ENCODE assay signal across 21 cellular contexts in genomic region chr6:24504642-24505586, GRCh38. TPM values are rescaled to one million over a fixed set of nuclear protein-coding genes. Genes with fewer than 3 reads are reported as not detected.
DNase-seq lines count a peak whose midpoint lies in the region; ATAC-seq and TF ChIP-seq lines count a peak whose summit lies in the region.
"Had no signal": no experiment of that assay in that cellular context is flagged by ENCODE, and none has a peak within 500 bp of the region (broad histone marks: within the 10 kb centered on the region; RNA-seq: fewer than 3 reads in every experiment).

No MANE protein-coding gene starts in this region.

- WGBS in hepatocyte (ENCODE audit: low lambda C conversion rate, missing lambda C conversion rate): 73% methylated on average over 14 of the region's 14 CpGs
- WGBS in prostate gland: 75% methylated on average over 14 of the region's 14 CpGs
- WGBS in spleen, 5 donors: 81 to 91% (median 88%) methylated on average over 14 of the region's 14 CpGs

- TF ChIP-seq CTCF in hepatocyte (IDR thresholded peaks at IDR 0.05; ENCODE audit: poor library complexity) (no peak), prostate gland (IDR thresholded peaks at IDR 0.05) (no peak), spleen (IDR thresholded peaks at IDR 0.05 in 8 of 11, conservative IDR thresholded peaks at IDR 0.05 in 3 of 11) (no peak), natural killer cell (IDR thresholded peaks at IDR 0.05) (no peak)

- no peaks in the 10 kb centered on the region for H3K27me3 Mint-ChIP-seq in natural killer cell (ENCODE audit: low read depth in 2 of 2)
- H3K27me3 Mint-ChIP-seq: activated naive CD8-positive, alpha-beta T cell treated with anti-CD3 and anti-CD28 coated beads, Interleukin-2, amount 50 U/mL, for 24 hours; dendritic cell treated with granulocyte-macrophage colony-stimulating factor and Interleukin-4, amounts not matched to agents 40 ng/mL and 50 ng/mL, for 4 days had no signal

- peaks cover 3% of the 10 kb centered on the region for H3K4me1 ChIP-seq in hepatocyte (ENCODE audit: insufficient read depth)
- H3K4me1 ChIP-seq in prostate gland (replicated peaks): no peaks in the 10 kb centered on the region
- no peaks in the 10 kb centered on the region for H3K4me1 ChIP-seq in spleen
- H3K4me1 ChIP-seq: foreskin keratinocyte, suprapubic skin had no signal

- H3K4me1 Mint-ChIP-seq in natural killer cell: no peaks in the 10 kb centered on the region

- ATAC-seq in GM18498 (IDR thresholded peaks at IDR 0.05; ENCODE audit: unreplicated experiment) (no peak), GM19351 (IDR thresholded peaks at IDR 0.05; ENCODE audit: unreplicated experiment) (no peak), natural killer cell (no peak)
- ATAC-seq: activated naive CD8-positive, alpha-beta T cell treated with anti-CD3 and anti-CD28 coated beads, Interleukin-2, amount 50 U/mL, for 24 hours; CD8-positive, alpha-beta T cell; foreskin keratinocyte; Panc1 had no signal

- DNase-seq in Daoy (ENCODE audit: low read depth) (peak; percentile 34), RPMI7951 (ENCODE audit: low read depth) (peak; percentile 35), hepatocyte (ENCODE audit: low spot score) (peak; percentile 63), prostate gland (ENCODE audit: low spot score) (peak; percentile 34), spleen (no peak), natural killer cell (no peak)
- DNase-seq: activated CD4-positive, alpha-beta T cell treated with anti-CD3 and anti-CD28 coated beads for 4 hours; activated naive CD8-positive, alpha-beta T cell treated with anti-CD3 and anti-CD28 coated beads, Interleukin-2, amount 50 U/mL, for 24 hours; CD8-positive, alpha-beta T cell; foreskin keratinocyte; hypothalamus; NCI-H1417 treated with DMSO at 0.1 percent for 48 hours; NCI-H748 treated with DMSO at 0.1 percent for 48 hours; stimulated activated CD4-positive, alpha-beta T cell treated with anti-CD3 and anti-CD28 coated beads, Interleukin-12 subunit alpha, Interleukin-12 subunit beta, amount 100 ng/mL, for 4 hours had no signal

- H3K4me2 ChIP-seq in hepatocyte: peak overlapping the region; percentile 43

- H3K27me3 ChIP-seq in hepatocyte (no peaks in the 10 kb centered on the region), prostate gland (replicated peaks; ENCODE audit: insufficient read depth) (no peaks in the 10 kb centered on the region), spleen (replicated peaks in 1 of 7) (no peaks in the 10 kb centered on the region)
- H3K27me3 ChIP-seq: foreskin keratinocyte, neutrophil, suprapubic skin had no signal

- H3K27ac Mint-ChIP-seq in natural killer cell: no peak overlapping the region
- H3K27ac Mint-ChIP-seq: activated naive CD8-positive, alpha-beta T cell treated with anti-CD3 and anti-CD28 coated beads, Interleukin-2, amount 50 U/mL, for 24 hours; activated T-helper 2 cell treated with anti-CD3 and anti-CD28 coated beads, Interferon-gamma antibody, Interleukin-2, Interleukin-4, amounts not matched to agents 10 μg/mL and 5 μg/mL and 100 μg/mL, durations not matched to agents 14 hours and 24 hours and 36 hours; CD8-positive, alpha-beta T cell; dendritic cell treated with granulocyte-macrophage colony-stimulating factor and Interleukin-4, amounts not matched to agents 40 ng/mL and 50 ng/mL, for 4 days had no signal

- TF ChIP-seq POLR2A in prostate gland (IDR thresholded peaks at IDR 0.05) (no peak), spleen (IDR thresholded peaks at IDR 0.05) (no peak)

- intact Hi-C loops in prostate gland (cut with DNase I): no loop called here
- intact Hi-C loops in spleen (cut with DNase I; ENCODE audit: low total_unique reads): no loop called here
- intact Hi-C loops in natural killer cell (cut with micrococcal nuclease): no loop called here

- H3K27ac ChIP-seq in hepatocyte (peak overlapping the region; percentile 72), prostate gland (no peak overlapping the region), spleen (no peak overlapping the region)
- H3K27ac ChIP-seq: foreskin keratinocyte, neutrophil, suprapubic skin had no signal

- H3K9me3 ChIP-seq in hepatocyte (ENCODE audit: low read depth) (no peaks in the 10 kb centered on the region), prostate gland (no peaks in the 10 kb centered on the region), spleen (peaks cover 0 to 8% (median 0%) of the 10 kb centered on the region in 8 donors)
- H3K9me3 ChIP-seq: neutrophil, suprapubic skin had no signal

- H3K4me3 Mint-ChIP-seq in natural killer cell: no peak overlapping the region
- H3K4me3 Mint-ChIP-seq: activated naive CD8-positive, alpha-beta T cell treated with anti-CD3 and anti-CD28 coated beads, Interleukin-2, amount 50 U/mL, for 24 hours; CD8-positive, alpha-beta T cell; dendritic cell treated with granulocyte-macrophage colony-stimulating factor and Interleukin-4, amounts not matched to agents 40 ng/mL and 50 ng/mL, for 4 days had no signal

- no peak overlapping the region for H2AFZ ChIP-seq in hepatocyte

- H3K4me3 ChIP-seq in hepatocyte: no peak overlapping the region
- no peak overlapping the region for H3K4me3 ChIP-seq in prostate gland
- no peak overlapping the region for H3K4me3 ChIP-seq in spleen
- H3K4me3 ChIP-seq: suprapubic skin had no signal

- H3K36me3 Mint-ChIP-seq in natural killer cell: no peaks in the 10 kb centered on the region

- H3K36me3 ChIP-seq in hepatocyte (replicated peaks; ENCODE audit: insufficient read depth, low read depth) (no peaks in the 10 kb centered on the region), prostate gland (no peaks in the 10 kb centered on the region), spleen (peaks cover 0 to 73% (median 22%) of the 10 kb centered on the region in 6 donors)
- H3K36me3 ChIP-seq: neutrophil had no signal

- no peaks in the 10 kb centered on the region for H4K20me1 ChIP-seq in hepatocyte (ENCODE audit: insufficient read depth, poor library complexity, severe bottlenecking)

- H3K9me3 Mint-ChIP-seq in natural killer cell: no peaks in the 10 kb centered on the region
- H3K9me3 Mint-ChIP-seq: activated T-helper 2 cell treated with anti-CD3 and anti-CD28 coated beads, Interferon-gamma antibody, Interleukin-2, Interleukin-4, amounts not matched to agents 10 μg/mL and 5 μg/mL and 100 μg/mL, durations not matched to agents 14 hours and 24 hours and 36 hours; dendritic cell treated with granulocyte-macrophage colony-stimulating factor and Interleukin-4, amounts not matched to agents 40 ng/mL and 50 ng/mL, for 4 days had no signal

- H3K9me2 ChIP-seq in hepatocyte (replicated peaks; ENCODE audit: insufficient read depth): no peaks in the 10 kb centered on the region

- no peaks in the 10 kb centered on the region for H3K79me2 ChIP-seq in hepatocyte

RNA-seq across cellular contexts. Expression of gene ALDH5A1, which starts 10.1 kb away (rescaled TPM):
- total RNA-seq in Daoy (2014; rRNA removed; shearing (Covaris generic)): 2.1 and 3.4 TPM in 2 replicates
- total RNA-seq in RPMI7951 (2014; rRNA removed; shearing (Covaris generic)): under 0.01 and 0.68 TPM in 2 replicates
- total RNA-seq in hepatocyte (15.3 and 16.8 TPM in 2 replicates), prostate gland (10 to 100 TPM; 11.1 to 22.6 TPM), spleen (10 to 100 TPM in 5 of 7 donors, 1 to 10 TPM in 2; 7.7 to 16.6 (median 11.5) TPM), natural killer cell (1 to 10 TPM; 4.8 to 7.5 (median 6.8) TPM)
- polyA plus RNA-seq in hepatocyte (10.7 and 12.3 TPM in 2 replicates), spleen (1 to 10 TPM; 5.7 to 7.6 (median 6.7) TPM)

RNA-seq across cellular contexts. Expression of gene GPLD1, which starts 15.5 kb away (rescaled TPM):
- 0.33 and 2.5 TPM in 2 replicates for total RNA-seq in Daoy (2014; rRNA removed; shearing (Covaris generic))
- not detected in 2 replicates for total RNA-seq in RPMI7951 (2014; rRNA removed; shearing (Covaris generic))
- 5.0 and 5.8 TPM in 2 replicates for total RNA-seq in hepatocyte
- 2.8 TPM in 2 replicates for polyA plus RNA-seq in hepatocyte
- total RNA-seq in prostate gland: 10 to 100 TPM in 1 of 2 donors, 1 to 10 TPM in 1; 3.1 to 13.0 TPM
- 1 to 10 TPM; 1.7 to 4.3 (median 2.5) TPM for total RNA-seq in spleen
- polyA plus RNA-seq in spleen: under 1 TPM; 0.15 to 0.41 (median 0.32) TPM
- total RNA-seq in natural killer cell: 1 to 10 TPM in 1 of 3 donors, under 1 TPM in 2; 0.86 to 1.3 (median 0.88) TPM
- polyA plus RNA-seq: foreskin keratinocyte had no signal

Comparison
In these comparisons a context has a peak if more than half of its experiments do, and no peak if none do; other contexts are left out.
1. DNase-seq: peak in Daoy (single experiment), RPMI7951 (single experiment), hepatocyte (single experiment) and prostate gland (single experiment); none in spleen (single experiment) and natural killer cell (single experiment).